ENCODE assay signal across 8 cellular contexts in genomic region chr3:133474251-133474801, GRCh38.
A peak's percentile ranks its signal among the peaks of the same experiment; 100 is the strongest.
DNase-seq lines count a peak whose midpoint lies in the region; ATAC-seq, FAIRE-seq and TF ChIP-seq lines count a peak whose summit lies in the region.

No MANE protein-coding gene starts in this region.

- TF ChIP-seq RAD21 in H1 (IDR thresholded peaks at IDR 0.05 in 1 of 2, conservative IDR thresholded peaks at IDR 0.05 in 1 of 2; ENCODE audit: low read depth in 2 of 2, low read length in 2 of 2): no peak

- TF ChIP-seq POLR2A in H1 (IDR thresholded peaks at IDR 0.05; ENCODE audit: control extremely low read depth in 1 of 2, low read depth in 2 of 2, low read length in 2 of 2): no peak

- H3K36me3 ChIP-seq in H1 (ENCODE audit: control insufficient read depth in 2 of 4, insufficient read depth in 4 of 4, low read length in 3 of 4): no peaks in the 10 kb centered on the region
- no peaks in the 10 kb centered on the region for H3K36me3 ChIP-seq in neuron (ENCODE audit: insufficient read depth, low read length)

- H2AK5ac ChIP-seq in H1 (ENCODE audit: low read depth, low read length) (no peak overlapping the region), H9 (ENCODE audit: insufficient read length, low read length) (no peak overlapping the region)

- H3K79me2 ChIP-seq in H1 (ENCODE audit: control insufficient read depth in 1 of 2, insufficient read depth in 2 of 2, low read length in 2 of 2) (no peaks in the 10 kb centered on the region), H9 (ENCODE audit: insufficient read depth, low read length) (no peaks in the 10 kb centered on the region)

- H4K5ac ChIP-seq in H1 (ENCODE audit: insufficient read length, low read depth, low read length): no peak overlapping the region
- H4K5ac ChIP-seq in H9 (ENCODE audit: insufficient read length, low read depth, low read length): no peak overlapping the region

- peaks cover 42% of the 10 kb centered on the region for H3K4me1 Mint-ChIP-seq in CD4-positive, alpha-beta T cell (ENCODE audit: low read depth)
- H3K4me1 Mint-ChIP-seq in H9: peaks cover 37 to 40% of the 10 kb centered on the region in 2 experiments

- H4K91ac ChIP-seq in H1 (replicated peaks; ENCODE audit: insufficient read length, low read length): no peak overlapping the region
- no peak overlapping the region for H4K91ac ChIP-seq in H9 (ENCODE audit: insufficient read length, low read depth, low read length)

- H4K8ac ChIP-seq in H1 (ENCODE audit: extremely low read depth, insufficient read depth, low read length) (no peak overlapping the region), H9 (replicated peaks; ENCODE audit: insufficient read length, low read depth, low read length) (no peak overlapping the region)

- H3K18ac ChIP-seq in H1 (ENCODE audit: extremely low read depth, low read length) (no peak overlapping the region), H9 (ENCODE audit: insufficient read length, low read depth, low read length) (no peak overlapping the region)

- H3T11ph ChIP-seq in H9 (ENCODE audit: low read length): no peak overlapping the region

- peaks cover 0 to 10% (median 6%) of the 10 kb centered on the region in 4 experiments; a peak in 5 of 7 replicates for H3K4me1 ChIP-seq in H1 (replicated peaks in 1 of 4; ENCODE audit: control insufficient read depth in 3 of 4, insufficient read depth in 4 of 4, low read length in 3 of 4)
- peaks cover 18% of the 10 kb centered on the region for H3K4me1 ChIP-seq in neuron (ENCODE audit: insufficient read depth, low read length)
- H3K4me1 ChIP-seq in H9 (ENCODE audit: insufficient read depth, low read length): peaks cover 2% of the 10 kb centered on the region; the same call in 1 of the 2 replicates

- no peak overlapping the region for H3K56ac ChIP-seq in H1 (replicated peaks; ENCODE audit: insufficient read length, low read depth, low read length)
- no peak overlapping the region for H3K56ac ChIP-seq in H9 (ENCODE audit: insufficient read length, low read depth, low read length)

- no peaks in the 10 kb centered on the region for H3K36me3 Mint-ChIP-seq in CD4-positive, alpha-beta T cell (ENCODE audit: low read depth)
- no peaks in the 10 kb centered on the region for H3K36me3 Mint-ChIP-seq in H9 (ENCODE audit: insufficient read depth in 1 of 3, low read depth in 3 of 3)

- peak overlapping the region; percentile 63 for H3K27ac Mint-ChIP-seq in CD4-positive, alpha-beta T cell
- no peak overlapping the region for H3K27ac Mint-ChIP-seq in H9

- POLR2A ChIA-PET in CD4-positive, alpha-beta T cell (lab: Charles Lee): no interaction called here
- POLR2A ChIA-PET in H1 (lab: Charles Lee; ENCODE audit: partially characterized antibody): interaction anchor here (0.7 kb wide), 1 partner anchor 9 kb away, joined by 5 read pairs; no protein-coding TSS in a partner anchor

- H3K9ac ChIP-seq in H1 (replicated peaks in 1 of 4; ENCODE audit: extremely low read depth in 1 of 4, low read depth in 3 of 4, low read length in 3 of 4) (no peak overlapping the region), H9 (ENCODE audit: extremely low read depth, insufficient read length, low read length) (no peak overlapping the region)

- H2BK120ac ChIP-seq in H1 (replicated peaks; ENCODE audit: low read depth, low read length) (no peak overlapping the region), H9 (ENCODE audit: low read depth, low read length, poor library complexity, severe bottlenecking) (no peak overlapping the region)

- no peaks in the 10 kb centered on the region for H3K27me3 Mint-ChIP-seq in CD4-positive, alpha-beta T cell
- H3K27me3 Mint-ChIP-seq in H9 (ENCODE audit: low read depth): peaks cover 15% of the 10 kb centered on the region

- H3K23ac ChIP-seq in H1 (ENCODE audit: insufficient read length) (no peak overlapping the region), H9 (ENCODE audit: insufficient read length, low read depth, low read length) (no peak overlapping the region)

- no peak for FAIRE-seq in H1 (lab: Jason Lieb, UNC)

- no peak overlapping the region for H3K4me3 Mint-ChIP-seq in CD4-positive, alpha-beta T cell
- H3K4me3 Mint-ChIP-seq in H9: no peak overlapping the region

- no peak for DNase-seq in CD4-positive, alpha-beta T cell
- DNase-seq in NCI-H187 treated with DMSO at 0.1 percent for 48 hours (lab: John Stamatoyannopoulos, UW) (peak; percentile 78), H1 (ENCODE audit: low read depth in 1 of 2, low spot score in 2 of 2) (no peak), H9 (no peak), SKM-1 (lab: John Stamatoyannopoulos, UW; ENCODE audit: unreplicated experiment) (no peak), germinal center (ENCODE audit: low spot score) (no peak)

- no peak overlapping the region for H3K4me2 ChIP-seq in H1 (ENCODE audit: insufficient read depth in 1 of 2, low read depth in 2 of 2, low read length in 2 of 2)
- no peak overlapping the region for H3K4me2 ChIP-seq in H9 (ENCODE audit: insufficient read depth, insufficient read length, low read length)

- H2BK5ac ChIP-seq in H1 (ENCODE audit: low read depth, low read length): no peak overlapping the region
- H2BK5ac ChIP-seq in H9 (ENCODE audit: insufficient read length, low read length): no peak overlapping the region

- H3K27me3 ChIP-seq in CD4-positive, alpha-beta T cell (ENCODE audit: control insufficient read depth, insufficient read depth, low read length): no peaks in the 10 kb centered on the region
- H3K27me3 ChIP-seq in H1 (replicated peaks in 1 of 4; ENCODE audit: control insufficient read depth in 3 of 4, extremely low read depth in 1 of 4, insufficient read depth in 3 of 4, low read length in 3 of 4) (peaks cover 0 to 5% (median 0%) of the 10 kb centered on the region in 4 experiments; a peak in 4 of 7 replicates), neuron (ENCODE audit: insufficient read depth, low read length) (no peaks in the 10 kb centered on the region), H9 (ENCODE audit: insufficient read depth, low read length) (no peaks in the 10 kb centered on the region)

- no peak for TF ChIP-seq CTCF in CD4-positive, alpha-beta T cell (IDR thresholded peaks at IDR 0.05)
- no peak for TF ChIP-seq CTCF in H1 (IDR thresholded peaks at IDR 0.05; ENCODE audit: control extremely low read depth in 1 of 3, insufficient read depth in 1 of 3, low read depth in 1 of 3, low read length in 3 of 3)
- TF ChIP-seq CTCF in H9 (conservative IDR thresholded peaks at IDR 0.05): no peak

- H3K4me3 ChIP-seq in H1 (ENCODE audit: extremely low read depth in 1 of 4, insufficient read depth in 2 of 4, low read depth in 3 of 4, low read length in 4 of 4): no peak overlapping the region
- H3K4me3 ChIP-seq in neuron (ENCODE audit: low read length): no peak overlapping the region

- no peak overlapping the region for H3K4ac ChIP-seq in H1 (replicated peaks; ENCODE audit: insufficient read length, low read depth, low read length)
- H3K4ac ChIP-seq in H9 (ENCODE audit: low read depth, low read length): no peak overlapping the region

- 79% methylated on average over 8 of the region's 8 CpGs; no CpG with 5 or more reads in 1 of the 2 experiments for WGBS in H1 (ENCODE audit: extremely low coverage in 1 of 2, insufficient coverage in 1 of 2, insufficient read length in 1 of 2, insufficient replicate concordance in 2 of 2, low coverage in 1 of 2, low lambda C conversion rate in 2 of 2, missing lambda C conversion rate in 1 of 2), 2 experiments
- WGBS in H9 (ENCODE audit: extremely low coverage, insufficient read length, low lambda C conversion rate): no CpG with 5 or more reads among the region's 8 CpGs

- H3K9me3 ChIP-seq in CD4-positive, alpha-beta T cell (ENCODE audit: control insufficient read depth, low read length): no peaks in the 10 kb centered on the region
- H3K9me3 ChIP-seq in H1 (ENCODE audit: insufficient read depth in 2 of 2, low read depth in 1 of 2, low read length in 1 of 2) (no peaks in the 10 kb centered on the region), neuron (ENCODE audit: low read length) (no peaks in the 10 kb centered on the region), H9 (ENCODE audit: control insufficient read depth, low read depth, low read length) (no peaks in the 10 kb centered on the region)

- H3K23me2 ChIP-seq in H1 (ENCODE audit: low read depth, low read length) (no peaks in the 10 kb centered on the region), H9 (ENCODE audit: insufficient read length, low read depth, low read length, poor library complexity, severe bottlenecking) (no peaks in the 10 kb centered on the region)

- TF ChIP-seq EP300 in H1 (IDR thresholded peaks at IDR 0.05; ENCODE audit: borderline replicate concordance in 1 of 2, low read depth in 2 of 2, low read length in 2 of 2): no peak

- H3K9me3 Mint-ChIP-seq in CD4-positive, alpha-beta T cell: no peaks in the 10 kb centered on the region
- H3K9me3 Mint-ChIP-seq in H9: no peaks in the 10 kb centered on the region

- H3K79me1 ChIP-seq in H1 (ENCODE audit: low read depth, low read length): no peaks in the 10 kb centered on the region
- no peaks in the 10 kb centered on the region for H3K79me1 ChIP-seq in H9 (ENCODE audit: insufficient read depth, low read depth, low read length, poor library complexity, severe bottlenecking)

- no peak overlapping the region for H3K14ac ChIP-seq in H1 (ENCODE audit: insufficient read length)
- no peak overlapping the region for H3K14ac ChIP-seq in H9 (ENCODE audit: insufficient read depth, low read length)

- no peak overlapping the region for H2BK15ac ChIP-seq in H1 (ENCODE audit: low read length)
- H2BK15ac ChIP-seq in H9 (ENCODE audit: low read depth, low read length): no peak overlapping the region

- CTCF ChIA-PET in CD4-positive, alpha-beta T cell (lab: Charles Lee): no interaction called here
- CTCF ChIA-PET in H1 (lab: Charles Lee; ENCODE audit: partially characterized antibody): interaction anchor here (0.6 to 3.5 kb wide), 8 partner anchors 10 to 105 kb away, joined by 3 to 13 read pairs (median 3); no protein-coding TSS in a partner anchor

- intact Hi-C loops in CD4-positive, alpha-beta T cell (cut with DNase I, micrococcal nuclease): no loop called here

- H2AFZ ChIP-seq in H1 (ENCODE audit: low read length) (no peak overlapping the region), neuron (ENCODE audit: low read depth, low read length) (peak overlapping the region; percentile 17), H9 (ENCODE audit: low read length) (no peak overlapping the region)

- H2BK20ac ChIP-seq in H1 (ENCODE audit: low read length) (no peak overlapping the region), H9 (ENCODE audit: low read depth, low read length, poor library complexity, severe bottlenecking) (no peak overlapping the region)

- no peak overlapping the region for H3K27ac ChIP-seq in CD4-positive, alpha-beta T cell (ENCODE audit: low read depth, low read length)
- no peak overlapping the region for H3K27ac ChIP-seq in H1 (ENCODE audit: low read depth, low read length)
- no peak overlapping the region for H3K27ac ChIP-seq in H9 (ENCODE audit: insufficient read length, low read depth, low read length)

- H2BK12ac ChIP-seq in H1 (ENCODE audit: low read depth, low read length) (no peak overlapping the region), H9 (ENCODE audit: insufficient read length, low read depth, low read length) (no peak overlapping the region)

- no peak for ATAC-seq in CD4-positive, alpha-beta T cell (ENCODE audit: poor library complexity)
- no peak for ATAC-seq in GM21723 (IDR thresholded peaks at IDR 0.05; ENCODE audit: unreplicated experiment)

- H4K20me1 ChIP-seq in H1 (replicated peaks in 1 of 2; ENCODE audit: control insufficient read depth in 1 of 2, insufficient read depth in 2 of 2, low read length in 2 of 2): no peaks in the 10 kb centered on the region
- H4K20me1 ChIP-seq in H9 (ENCODE audit: control insufficient read depth, insufficient read depth, insufficient read length): no peaks in the 10 kb centered on the region
